ENCODE assay signal across 9 cellular contexts in the genomic region with DNA sequence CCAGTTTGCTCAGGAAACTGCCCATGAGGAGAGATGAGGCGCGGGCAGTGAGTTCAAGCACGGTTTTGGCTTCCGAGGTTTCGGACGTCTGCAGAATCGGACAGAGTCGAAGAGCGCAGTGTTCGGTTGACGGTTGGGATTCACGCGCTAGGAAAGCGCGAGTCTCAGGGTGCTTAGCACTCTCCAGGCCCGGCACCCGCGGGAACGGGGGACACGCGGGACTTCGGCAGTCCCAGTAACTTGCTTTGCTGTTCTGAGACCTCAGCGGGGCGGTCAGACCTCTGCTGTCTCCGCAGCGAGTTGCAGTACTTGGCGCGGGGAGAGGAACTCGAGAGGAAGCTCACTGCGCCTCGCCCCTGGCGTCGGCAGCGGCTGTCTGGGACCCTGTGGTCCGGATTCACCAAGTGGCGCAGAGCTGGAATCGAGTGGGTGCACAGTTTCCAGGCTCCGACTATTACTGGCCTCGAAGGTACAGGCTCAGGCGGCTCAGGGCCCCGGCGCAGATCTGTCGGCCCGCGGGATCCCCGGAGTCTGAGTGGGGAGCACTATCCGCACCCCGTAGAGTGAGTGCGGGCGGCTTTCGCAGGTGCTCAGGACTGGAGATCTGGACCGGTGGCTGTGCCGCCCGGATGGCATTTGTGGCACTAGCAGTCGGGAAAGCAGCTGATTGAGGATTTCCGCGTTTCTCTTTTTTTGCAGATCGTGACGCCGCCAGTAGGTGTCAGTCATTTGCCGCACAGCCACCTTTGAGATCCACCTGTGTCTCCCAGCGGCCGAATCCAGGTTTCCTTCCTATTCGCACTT. TPM values are rescaled to one million over a fixed set of nuclear protein-coding genes. Genes with fewer than 3 reads are reported as not detected.
DNase-seq lines count a peak whose midpoint lies in the region; TF ChIP-seq lines count a peak whose summit lies in the region.
"Had no signal": no experiment of that assay in that cellular context is flagged by ENCODE, and none has a peak within 500 bp of the region (broad histone marks: within the 10 kb centered on the region; RNA-seq: fewer than 3 reads in every experiment).

A gene (minus strand): TSS at position 128 of the 804 bp plus-strand sequence. CDS start 103 bp downstream, at position 25.

- DNase-seq in HT-29 (ENCODE audit: low spot score) (peak; percentile 90), OCI-M1 (lab: John Stamatoyannopoulos, UW) (peak; percentile 83), fibroblast of villous mesenchyme (ENCODE audit: low read depth) (peak; percentile 24), ovary (peak in 3 of 5 donors; percentile 16 to 28 (median 26)), ureter (ENCODE audit: low spot score) (peak; percentile 70), amniotic stem cell (lab: John Stamatoyannopoulos, UW) (no peak)
- DNase-seq in activated T-helper 1 cell treated with anti-CD3 and anti-CD28 coated beads, Interleukin-12 subunit alpha, Interleukin-12 subunit beta, Interleukin-2, Interleukin-4 antibody, amounts not matched to agents 30 ng/mL and 10 ng/mL and 1 ng/mL, durations not matched to agents 14 hours and 24 hours and 36 hours (ENCODE audit: low spot score), result peak; percentile 41

- peak; percentile 59 for TF ChIP-seq CTCF in fibroblast of villous mesenchyme (IDR thresholded peaks at IDR 0.05; ENCODE audit: insufficient read depth, low read depth, low read length)
- no peak for TF ChIP-seq CTCF in ovary (IDR thresholded peaks at IDR 0.05)

- H3K9me3 ChIP-seq in ovary, result peaks cover 0 to 11% of the 10 kb centered on the region in 2 donors

- H3K4me1 ChIP-seq in ovary (ENCODE audit: insufficient read depth), result peaks cover 5% of the 10 kb centered on the region

- TF ChIP-seq POLR2A in ovary (IDR thresholded peaks at IDR 0.05), result no peak

- H3K4me3 ChIP-seq in GM08714 (ENCODE audit: low read length) (peak within 1 kb of the TSS; percentile 71), fibroblast of villous mesenchyme (ENCODE audit: low read depth, low read length) (peak within 1 kb of the TSS; percentile 60), ovary (peak within 1 kb of the TSS; percentile 32)

- WGBS in ovary, 3 donors, result 0 to 1% (median 1%) methylated on average over 62 to 64 of the region's 64 CpGs

- peak within 1 kb of the TSS; percentile 78 for H3K4me3 Mint-ChIP-seq in activated T-helper 1 cell treated with anti-CD3 and anti-CD28 coated beads, Interleukin-12 subunit alpha, Interleukin-12 subunit beta, Interleukin-2, Interleukin-4 antibody, amounts not matched to agents 30 ng/mL and 10 ng/mL and 1 ng/mL, durations not matched to agents 14 hours and 24 hours and 36 hours

- no peak within 1 kb of the TSS for H3K27ac ChIP-seq in ovary

- no peaks in the 10 kb centered on the region for H3K36me3 ChIP-seq in ovary

- H3K27ac Mint-ChIP-seq in activated T-helper 1 cell treated with anti-CD3 and anti-CD28 coated beads, Interleukin-12 subunit alpha, Interleukin-12 subunit beta, Interleukin-2, Interleukin-4 antibody, amounts not matched to agents 30 ng/mL and 10 ng/mL and 1 ng/mL, durations not matched to agents 14 hours and 24 hours and 36 hours, result no peak within 1 kb of the TSS

- peaks cover 7% of the 10 kb centered on the region for H3K4me1 Mint-ChIP-seq in activated T-helper 1 cell treated with anti-CD3 and anti-CD28 coated beads, Interleukin-12 subunit alpha, Interleukin-12 subunit beta, Interleukin-2, Interleukin-4 antibody, amounts not matched to agents 30 ng/mL and 10 ng/mL and 1 ng/mL, durations not matched to agents 14 hours and 24 hours and 36 hours (ENCODE audit: low read depth)

- H3K27me3 ChIP-seq in ovary, result no peaks in the 10 kb centered on the region

- H3K9me3 Mint-ChIP-seq in activated T-helper 1 cell treated with anti-CD3 and anti-CD28 coated beads, Interleukin-12 subunit alpha, Interleukin-12 subunit beta, Interleukin-2, Interleukin-4 antibody, amounts not matched to agents 30 ng/mL and 10 ng/mL and 1 ng/mL, durations not matched to agents 14 hours and 24 hours and 36 hours, result no peaks in the 10 kb centered on the region

- peaks cover 65% of the 10 kb centered on the region for H3K27me3 Mint-ChIP-seq in activated T-helper 1 cell treated with anti-CD3 and anti-CD28 coated beads, Interleukin-12 subunit alpha, Interleukin-12 subunit beta, Interleukin-2, Interleukin-4 antibody, amounts not matched to agents 30 ng/mL and 10 ng/mL and 1 ng/mL, durations not matched to agents 14 hours and 24 hours and 36 hours (ENCODE audit: insufficient read depth)

- H3K36me3 Mint-ChIP-seq in activated T-helper 1 cell treated with anti-CD3 and anti-CD28 coated beads, Interleukin-12 subunit alpha, Interleukin-12 subunit beta, Interleukin-2, Interleukin-4 antibody, amounts not matched to agents 30 ng/mL and 10 ng/mL and 1 ng/mL, durations not matched to agents 14 hours and 24 hours and 36 hours (ENCODE audit: low read depth), result no peaks in the 10 kb centered on the region

- no peak for TF ChIP-seq EP300 in ovary (IDR thresholded peaks at IDR 0.05)

- intact Hi-C loops in activated T-helper 1 cell treated with anti-CD3 and anti-CD28 coated beads, Interleukin-12 subunit alpha, Interleukin-12 subunit beta, Interleukin-2, Interleukin-4 antibody, amounts not matched to agents 30 ng/mL and 10 ng/mL and 1 ng/mL, durations not matched to agents 14 hours and 24 hours and 36 hours (cut with micrococcal nuclease), result loop anchor here (1.0 to 5.0 kb wide), 4 partner anchors 135 to 440 kb away; no protein-coding TSS in a partner anchor
- intact Hi-C loops in ovary (cut with DNase I), result no loop called here

RNA-seq across cellular contexts. Expression of the gene that starts here (rescaled TPM):
- total RNA-seq in HT-29 (2014; rRNA removed; shearing (Covaris generic)), result not detected in 2 replicates
- not detected in 2 replicates for total RNA-seq in activated T-helper 1 cell treated with anti-CD3 and anti-CD28 coated beads, Interleukin-12 subunit alpha, Interleukin-12 subunit beta, Interleukin-2, Interleukin-4 antibody, amounts not matched to agents 30 ng/mL and 10 ng/mL and 1 ng/mL, durations not matched to agents 14 hours and 24 hours and 36 hours
- total RNA-seq in fibroblast of villous mesenchyme (not detected in 2 replicates), ovary (under 1 TPM in 1 of 7 donors, not detected in 6; 0.05 TPM), ureter (not detected)
- polyA plus RNA-seq in ovary, result under 1 TPM in 1 of 2 donors, not detected in 1; 0.02 TPM
- total RNA-seq: frontal cortex had no signal

Comparison
In these comparisons a context has a peak if more than half of its experiments do, and no peak if none do; other contexts are left out.
1. Peak in DNase-seq in HT-29; RNA of the gene not detected or under 1 TPM.
2. Peak in DNase-seq in activated T-helper 1 cell treated with anti-CD3 and anti-CD28 coated beads, Interleukin-12 subunit alpha, Interleukin-12 subunit beta, Interleukin-2, Interleukin-4 antibody, amounts not matched to agents 30 ng/mL and 10 ng/mL and 1 ng/mL, durations not matched to agents 14 hours and 24 hours and 36 hours; RNA of the gene not detected or under 1 TPM.
3. Peak in DNase-seq and H3K4me3 ChIP-seq in fibroblast of villous mesenchyme; RNA of the gene not detected or under 1 TPM.
4. Peak in DNase-seq and H3K4me3 ChIP-seq in ovary; RNA of the gene not detected or under 1 TPM.
5. Peak in DNase-seq in ureter; RNA of the gene not detected or under 1 TPM.